In the genomic region with DNA sequence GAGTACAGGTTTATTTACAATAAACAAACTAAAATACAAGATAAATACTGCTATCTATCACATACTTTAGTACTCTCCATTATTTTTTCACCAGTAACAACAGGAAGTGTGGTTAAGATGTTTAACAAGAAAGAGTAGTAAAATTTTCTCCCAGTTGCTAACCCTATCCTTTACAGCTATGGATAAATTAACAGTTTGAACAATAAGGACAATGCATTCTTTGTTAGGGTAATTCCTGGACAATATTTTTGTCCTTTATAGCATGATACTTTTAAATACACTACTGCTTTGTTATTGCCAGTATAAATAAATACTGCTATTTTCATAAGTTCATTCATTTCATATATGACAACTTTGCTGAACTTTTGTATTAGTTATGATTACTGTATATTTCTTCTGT, we compare ENCODE assay signal across 40 cellular contexts.
"Had no signal": no experiment of that assay in that cellular context is flagged by ENCODE, and none has a peak within 500 bp of the region (broad histone marks: within the 10 kb centered on the region; RNA-seq: fewer than 3 reads in every experiment).

No MANE protein-coding gene starts in this region.

- H3K4me3 ChIP-seq: adrenal gland, ascending aorta, body of pancreas, breast epithelium, cardiac muscle cell had no signal

- H3K36me3 ChIP-seq: adrenal gland, ascending aorta, brain microvascular endothelial cell, breast epithelium, cardiac muscle cell had no signal

- FAIRE-seq: astrocyte, bronchial epithelial cell had no signal

- H3K27ac ChIP-seq: adrenal gland, ascending aorta, body of pancreas, brain microvascular endothelial cell, breast epithelium, cardiac muscle cell had no signal

- H3K9me3 ChIP-seq: adrenal gland, ascending aorta, body of pancreas had no signal

- H3K4me1 Mint-ChIP-seq: activated naive CD4-positive, alpha-beta T cell treated with anti-CD3 and anti-CD28 coated beads, Interleukin-2, amount 10 ng/mL, durations not matched to agents 7 days and 5 days; activated naive CD4-positive, alpha-beta T cell treated with anti-CD3 and anti-CD28 coated beads, Interleukin-2, amount 50 U/mL, for 24 hours; activated naive CD8-positive, alpha-beta T cell treated with anti-CD3 and anti-CD28 coated beads for 36 hours; activated naive CD8-positive, alpha-beta T cell treated with anti-CD3 and anti-CD28 coated beads, Interleukin-2, amount 10 ng/mL, durations not matched to agents 7 days and 5 days; activated naive CD8-positive, alpha-beta T cell treated with anti-CD3 and anti-CD28 coated beads, Interleukin-2, amount 50 U/mL, for 24 hours; activated T-helper 17 cell treated with anti-CD3 and anti-CD28 coated beads, Interleukin-2, amount 50 U/mL, for 72 hours; brain; central memory CD8-positive, alpha-beta T cell had no signal

- H3K4me3 Mint-ChIP-seq: activated naive CD4-positive, alpha-beta T cell treated with anti-CD3 and anti-CD28 coated beads for 36 hours; activated naive CD4-positive, alpha-beta T cell treated with anti-CD3 and anti-CD28 coated beads, Interleukin-2, amount 10 ng/mL, durations not matched to agents 7 days and 5 days; activated naive CD4-positive, alpha-beta T cell treated with anti-CD3 and anti-CD28 coated beads, Interleukin-2, amount 50 U/mL, for 24 hours; activated naive CD8-positive, alpha-beta T cell; activated naive CD8-positive, alpha-beta T cell treated with anti-CD3 and anti-CD28 coated beads for 36 hours; activated naive CD8-positive, alpha-beta T cell treated with anti-CD3 and anti-CD28 coated beads, Interleukin-2, amount 10 ng/mL, durations not matched to agents 7 days and 5 days; activated naive CD8-positive, alpha-beta T cell treated with anti-CD3 and anti-CD28 coated beads, Interleukin-2, amount 50 U/mL, for 24 hours; activated T-cell treated with anti-CD3 and anti-CD28 coated beads, Interleukin-2, amount 50 U/mL, for 24 hours; activated T-cell treated with anti-CD3 and anti-CD28 coated beads, Interleukin-2, amount 50 U/mL, for 4 hours; activated T-cell treated with anti-CD3 and anti-CD28 coated beads, Interleukin-2, amount 50 U/mL, for 72 hours; activated T-helper 1 cell treated with anti-CD3 and anti-CD28 coated beads, Interleukin-12 subunit alpha, Interleukin-12 subunit beta, Interleukin-2, Interleukin-4 antibody, amounts not matched to agents 30 ng/mL and 10 ng/mL and 1 ng/mL, durations not matched to agents 14 hours and 24 hours and 36 hours; activated T-helper 17 cell treated with anti-CD3 and anti-CD28 coated beads, Interleukin-2, amount 50 U/mL, for 72 hours; brain; central memory CD8-positive, alpha-beta T cell had no signal

- H3K36me3 Mint-ChIP-seq: activated naive CD4-positive, alpha-beta T cell treated with anti-CD3 and anti-CD28 coated beads, Interleukin-2, amount 10 ng/mL, durations not matched to agents 7 days and 5 days; activated naive CD4-positive, alpha-beta T cell treated with anti-CD3 and anti-CD28 coated beads, Interleukin-2, amount 50 U/mL, for 24 hours; activated naive CD8-positive, alpha-beta T cell; activated naive CD8-positive, alpha-beta T cell treated with anti-CD3 and anti-CD28 coated beads for 36 hours; activated naive CD8-positive, alpha-beta T cell treated with anti-CD3 and anti-CD28 coated beads, Interleukin-2, amount 10 ng/mL, durations not matched to agents 7 days and 5 days; brain had no signal

- H3K9me3 Mint-ChIP-seq: activated naive CD4-positive, alpha-beta T cell treated with anti-CD3 and anti-CD28 coated beads, Interleukin-2, amount 50 U/mL, for 24 hours had no signal

- H3K4me1 ChIP-seq: adrenal gland, ascending aorta, body of pancreas, breast epithelium had no signal

- H3K27me3 Mint-ChIP-seq: activated naive CD4-positive, alpha-beta T cell treated with anti-CD3 and anti-CD28 coated beads, Interleukin-2, amount 10 ng/mL, durations not matched to agents 7 days and 5 days; activated naive CD4-positive, alpha-beta T cell treated with anti-CD3 and anti-CD28 coated beads, Interleukin-2, amount 50 U/mL, for 24 hours; activated naive CD8-positive, alpha-beta T cell; activated naive CD8-positive, alpha-beta T cell treated with anti-CD3 and anti-CD28 coated beads for 36 hours; activated naive CD8-positive, alpha-beta T cell treated with anti-CD3 and anti-CD28 coated beads, Interleukin-2, amount 10 ng/mL, durations not matched to agents 7 days and 5 days; activated naive CD8-positive, alpha-beta T cell treated with anti-CD3 and anti-CD28 coated beads, Interleukin-2, amount 50 U/mL, for 24 hours; activated T-cell treated with anti-CD3 and anti-CD28 coated beads, Interleukin-2, amount 50 U/mL, for 24 hours; activated T-helper 17 cell treated with anti-CD3 and anti-CD28 coated beads, Interleukin-2, amount 50 U/mL, for 72 hours; central memory CD8-positive, alpha-beta T cell had no signal

- ATAC-seq: activated naive CD4-positive, alpha-beta T cell treated with anti-CD3 and anti-CD28 coated beads, Interleukin-2, amount 50 U/mL, for 72 hours; activated naive CD8-positive, alpha-beta T cell treated with anti-CD3 and anti-CD28 coated beads, Interleukin-2, amount 50 U/mL, for 24 hours; activated T-cell treated with anti-CD3 and anti-CD28 coated beads, Interleukin-2, amount 50 U/mL, for 4 hours; activated T-cell treated with anti-CD3 and anti-CD28 coated beads, Interleukin-2, amount 50 U/mL, for 72 hours; activated T-helper 17 cell treated with anti-CD3 and anti-CD28 coated beads, Interleukin-2, amount 50 U/mL, for 72 hours; body of pancreas had no signal

- H3K27ac Mint-ChIP-seq: activated naive CD4-positive, alpha-beta T cell treated with anti-CD3 and anti-CD28 coated beads for 36 hours; activated naive CD4-positive, alpha-beta T cell treated with anti-CD3 and anti-CD28 coated beads, Interleukin-2, amount 10 ng/mL, durations not matched to agents 7 days and 5 days; activated naive CD4-positive, alpha-beta T cell treated with anti-CD3 and anti-CD28 coated beads, Interleukin-2, amount 50 U/mL, for 24 hours; activated naive CD4-positive, alpha-beta T cell treated with anti-CD3 and anti-CD28 coated beads, Interleukin-2, amount 50 U/mL, for 72 hours; activated naive CD8-positive, alpha-beta T cell; activated naive CD8-positive, alpha-beta T cell treated with anti-CD3 and anti-CD28 coated beads for 36 hours; activated naive CD8-positive, alpha-beta T cell treated with anti-CD3 and anti-CD28 coated beads, Interleukin-2, amount 10 ng/mL, durations not matched to agents 7 days and 5 days; activated naive CD8-positive, alpha-beta T cell treated with anti-CD3 and anti-CD28 coated beads, Interleukin-2, amount 50 U/mL, for 24 hours; activated T-cell treated with anti-CD3 and anti-CD28 coated beads, Interleukin-2, amount 50 U/mL, for 24 hours; activated T-cell treated with anti-CD3 and anti-CD28 coated beads, Interleukin-2, amount 50 U/mL, for 72 hours; activated T-helper 1 cell treated with anti-CD3 and anti-CD28 coated beads, Interleukin-12 subunit alpha, Interleukin-12 subunit beta, Interleukin-2, Interleukin-4 antibody, amounts not matched to agents 30 ng/mL and 10 ng/mL and 1 ng/mL, durations not matched to agents 14 hours and 24 hours and 36 hours; activated T-helper 17 cell treated with anti-CD3 and anti-CD28 coated beads, Interleukin-2, amount 50 U/mL, for 72 hours; activated T-helper 2 cell treated with anti-CD3 and anti-CD28 coated beads, Interferon-gamma antibody, Interleukin-2, Interleukin-4, amounts not matched to agents 10 μg/mL and 5 μg/mL and 100 μg/mL, durations not matched to agents 14 hours and 24 hours and 36 hours; brain had no signal

- H3K27me3 ChIP-seq: adrenal gland, ascending aorta, body of pancreas, brain microvascular endothelial cell, breast epithelium, cardiac muscle cell had no signal

- DNase-seq: activated effector memory CD4-positive, alpha-beta T cell treated with anti-CD3 and anti-CD28 coated beads, Interleukin-2, amount 50 U/mL, for 16 hours; activated effector memory CD4-positive, alpha-beta T cell treated with Interleukin-2 at 50 U/mL for 16 hours; activated gamma-delta T cell; activated gamma-delta T cell treated with Interleukin-2 at 50 U/mL for 16 hours; activated naive CD4-positive, alpha-beta T cell; activated naive CD4-positive, alpha-beta T cell treated with anti-CD3 and anti-CD28 coated beads for 36 hours; activated naive CD4-positive, alpha-beta T cell treated with anti-CD3 and anti-CD28 coated beads, Interleukin-2, amount 10 ng/mL, durations not matched to agents 7 days and 5 days; activated naive CD4-positive, alpha-beta T cell treated with anti-CD3 and anti-CD28 coated beads, Interleukin-2, amount 50 U/mL, for 16 hours; activated naive CD4-positive, alpha-beta T cell treated with Interleukin-2 at 50 U/mL for 16 hours; activated naive CD8-positive, alpha-beta T cell treated with anti-CD3 and anti-CD28 coated beads for 36 hours; activated naive CD8-positive, alpha-beta T cell treated with anti-CD3 and anti-CD28 coated beads, Interleukin-2, amount 10 ng/mL, durations not matched to agents 7 days and 5 days; activated naive CD8-positive, alpha-beta T cell treated with anti-CD3 and anti-CD28 coated beads, Interleukin-2, amount 50 U/mL, for 24 hours; activated T-cell treated with anti-CD3 and anti-CD28 coated beads, Interleukin-2, amount 50 U/mL, for 1 hour; activated T-cell treated with anti-CD3 and anti-CD28 coated beads, Interleukin-2, amount 50 U/mL, for 24 hours; activated T-cell treated with anti-CD3 and anti-CD28 coated beads, Interleukin-2, amount 50 U/mL, for 4 hours; activated T-cell treated with anti-CD3 and anti-CD28 coated beads, Interleukin-2, amount 50 U/mL, for 48 hours; activated T-cell treated with anti-CD3 and anti-CD28 coated beads, Interleukin-2, amount 50 U/mL, for 72 hours; adrenal gland; amniotic stem cell; amygdala; anterior cingulate cortex; aorta; body of pancreas; brain microvascular endothelial cell; caudate nucleus; central memory CD4-positive, alpha-beta T cell; cerebellar nuclear complex had no signal
